Comparison of ENCODE assay signal across 8 cellular contexts in the genomic region with DNA sequence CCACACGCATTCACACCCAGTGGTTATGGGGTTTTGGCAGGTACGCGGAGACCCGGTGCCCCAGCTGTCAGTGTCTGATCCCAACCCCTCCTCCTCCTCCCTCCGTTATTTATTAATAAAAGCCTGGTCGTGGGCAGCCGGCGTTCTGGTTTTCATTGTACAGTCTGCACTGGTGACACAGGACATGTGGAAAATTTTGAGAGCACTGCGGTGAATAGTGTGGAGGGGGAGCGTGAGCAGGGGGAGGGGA. TPM values are rescaled to one million over a fixed set of nuclear protein-coding genes. Genes with fewer than 3 reads are reported as not detected.
DNase-seq lines count a peak whose midpoint lies in the region; ATAC-seq and TF ChIP-seq lines count a peak whose summit lies in the region.

No MANE protein-coding gene starts in this region.

- H3K27ac ChIP-seq in liver (ENCODE audit: low read depth in 1 of 2, low read length in 2 of 2): peak overlapping the region; percentile 97 to 99
- peak overlapping the region; percentile 88 for H3K27ac ChIP-seq in urinary bladder (ENCODE audit: low read depth)

- H3K27me3 Mint-ChIP-seq in activated naive CD8-positive, alpha-beta T cell treated with anti-CD3 and anti-CD28 coated beads, Interleukin-2, amount 10 ng/mL, durations not matched to agents 7 days and 5 days: no peaks in the 10 kb centered on the region

- H3K9ac ChIP-seq in liver (ENCODE audit: low read depth in 1 of 2, low read length in 2 of 2): peak overlapping the region; percentile 60 to 94

- peaks cover 2% of the 10 kb centered on the region for H3K36me3 Mint-ChIP-seq in activated naive CD8-positive, alpha-beta T cell treated with anti-CD3 and anti-CD28 coated beads, Interleukin-2, amount 10 ng/mL, durations not matched to agents 7 days and 5 days

- peaks cover 72% of the 10 kb centered on the region for H3K4me1 Mint-ChIP-seq in activated naive CD8-positive, alpha-beta T cell treated with anti-CD3 and anti-CD28 coated beads, Interleukin-2, amount 10 ng/mL, durations not matched to agents 7 days and 5 days

- no peak for TF ChIP-seq RAD21 in liver (IDR thresholded peaks at IDR 0.05)

- TF ChIP-seq CTCF in liver (IDR thresholded peaks at IDR 0.05; ENCODE audit: low read depth, low read length, missing input control): no peak

- under 1% methylated on average over 10 of the region's 10 CpGs for WGBS in liver
- 0% methylated on average over 10 of the region's 10 CpGs for WGBS in urinary bladder

- no peaks in the 10 kb centered on the region for H3K9me3 ChIP-seq in liver (ENCODE audit: control insufficient read depth in 4 of 4, low read length in 3 of 4)

- POLR2A ChIA-PET in activated naive CD8-positive, alpha-beta T cell treated with anti-CD3 and anti-CD28 coated beads, Interleukin-2, amount 10 ng/mL, durations not matched to agents 7 days and 5 days (lab: Charles Lee): interaction anchor here (0.8 to 12.3 kb wide), 15 partner anchors 11 to 135 kb away, joined by 3 to 140 read pairs (median 7); a partner anchor contains a TSS

- peaks cover 33 to 85% (median 73%) of the 10 kb centered on the region in 4 donors for H3K4me1 ChIP-seq in liver (ENCODE audit: control insufficient read depth in 4 of 4, insufficient read depth in 4 of 4, low read length in 3 of 4)
- H3K4me1 ChIP-seq in urinary bladder (ENCODE audit: insufficient read depth): no peaks in the 10 kb centered on the region

- ATAC-seq in GM19035 (IDR thresholded peaks at IDR 0.05; ENCODE audit: unreplicated experiment) (peak; percentile 34), HG03095 (IDR thresholded peaks at IDR 0.05; ENCODE audit: unreplicated experiment) (peak; percentile 37), HG02885 (IDR thresholded peaks at IDR 0.05; ENCODE audit: poor library complexity, unreplicated experiment) (no peak)
- ATAC-seq in activated naive CD8-positive, alpha-beta T cell treated with anti-CD3 and anti-CD28 coated beads, Interleukin-2, amount 10 ng/mL, durations not matched to agents 7 days and 5 days (ENCODE audit: low read depth): no peak

- H3K9me3 Mint-ChIP-seq in activated naive CD8-positive, alpha-beta T cell treated with anti-CD3 and anti-CD28 coated beads, Interleukin-2, amount 10 ng/mL, durations not matched to agents 7 days and 5 days: no peaks in the 10 kb centered on the region

- H3K27me3 ChIP-seq in liver (ENCODE audit: control insufficient read depth in 4 of 4, insufficient read depth in 4 of 4, low read length in 3 of 4): no peaks in the 10 kb centered on the region

- peak overlapping the region; percentile 87 for H3K4me3 Mint-ChIP-seq in activated naive CD8-positive, alpha-beta T cell treated with anti-CD3 and anti-CD28 coated beads, Interleukin-2, amount 10 ng/mL, durations not matched to agents 7 days and 5 days

- H3K4me3 ChIP-seq in liver (ENCODE audit: low read depth in 1 of 3, low read length in 3 of 3): peak overlapping the region in 2 of 3 donors; percentile 14 to 32
- H3K4me3 ChIP-seq in urinary bladder (ENCODE audit: low read depth, low read length): no peak overlapping the region

- H3K27ac Mint-ChIP-seq in activated naive CD8-positive, alpha-beta T cell treated with anti-CD3 and anti-CD28 coated beads, Interleukin-2, amount 10 ng/mL, durations not matched to agents 7 days and 5 days: peak overlapping the region; percentile 99

- no peak for DNase-seq in activated naive CD8-positive, alpha-beta T cell treated with anti-CD3 and anti-CD28 coated beads, Interleukin-2, amount 10 ng/mL, durations not matched to agents 7 days and 5 days
- no peak for DNase-seq in NCI-H1092 (lab: John Stamatoyannopoulos, UW)
- no peak for DNase-seq in activated CD4-positive, alpha-beta T cell treated with anti-CD3 and anti-CD28 coated beads, Interleukin-2, amount 50 U/mL, for 4 hours

- H3K36me3 ChIP-seq in liver (ENCODE audit: control insufficient read depth in 4 of 4, insufficient read depth in 3 of 4, low read depth in 1 of 4, low read length in 3 of 4): no peaks in the 10 kb centered on the region
- no peaks in the 10 kb centered on the region for H3K36me3 ChIP-seq in urinary bladder (ENCODE audit: insufficient read depth)

TF ChIP-seq in liver, 16 proteins besides CTCF, POLR2A, EP300 and RAD21:
- TF ChIP-seq, protein P1, sequence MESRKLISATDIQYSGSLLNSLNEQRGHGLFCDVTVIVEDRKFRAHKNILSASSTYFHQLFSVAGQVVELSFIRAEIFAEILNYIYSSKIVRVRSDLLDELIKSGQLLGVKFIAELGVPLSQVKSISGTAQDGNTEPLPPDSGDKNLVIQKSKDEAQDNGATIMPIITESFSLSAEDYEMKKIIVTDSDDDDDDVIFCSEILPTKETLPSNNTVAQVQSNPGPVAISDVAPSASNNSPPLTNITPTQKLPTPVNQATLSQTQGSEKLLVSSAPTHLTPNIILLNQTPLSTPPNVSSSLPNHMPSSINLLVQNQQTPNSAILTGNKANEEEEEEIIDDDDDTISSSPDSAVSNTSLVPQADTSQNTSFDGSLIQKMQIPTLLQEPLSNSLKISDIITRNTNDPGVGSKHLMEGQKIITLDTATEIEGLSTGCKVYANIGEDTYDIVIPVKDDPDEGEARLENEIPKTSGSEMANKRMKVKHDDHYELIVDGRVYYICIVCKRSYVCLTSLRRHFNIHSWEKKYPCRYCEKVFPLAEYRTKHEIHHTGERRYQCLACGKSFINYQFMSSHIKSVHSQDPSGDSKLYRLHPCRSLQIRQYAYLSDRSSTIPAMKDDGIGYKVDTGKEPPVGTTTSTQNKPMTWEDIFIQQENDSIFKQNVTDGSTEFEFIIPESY (IDR thresholded peaks at IDR 0.05): no peak
- TF ChIP-seq TAF1 (conservative IDR thresholded peaks at IDR 0.05) (peak; percentile 72), FOXA1 (IDR thresholded peaks at IDR 0.05) (no peak), HNF4A (conservative IDR thresholded peaks at IDR 0.05) (peak in 1 of 2 donors; percentile 15)

RNA-seq across cellular contexts. Expression of a gene that starts 11.5 kb away (rescaled TPM):
- 10 to 100 TPM; 38.5 to 41.0 TPM for total RNA-seq in activated naive CD8-positive, alpha-beta T cell treated with anti-CD3 and anti-CD28 coated beads, Interleukin-2, amount 10 ng/mL, durations not matched to agents 7 days and 5 days
- total RNA-seq in liver: 10 to 100 TPM in 1 of 2 donors, 1 to 10 TPM in 1; 7.6 to 15.8 TPM
- 1 to 10 TPM; 3.8 to 7.1 TPM for polyA plus RNA-seq in liver
- 26.4 TPM for total RNA-seq in urinary bladder
- 65.3 TPM for polyA plus RNA-seq in urinary bladder

RNA-seq across cellular contexts. Expression of a gene that starts 58.1 kb away (rescaled TPM):
- total RNA-seq in activated naive CD8-positive, alpha-beta T cell treated with anti-CD3 and anti-CD28 coated beads, Interleukin-2, amount 10 ng/mL, durations not matched to agents 7 days and 5 days: 10 to 100 TPM; 14.0 to 14.5 TPM
- 10 to 100 TPM in 1 of 2 donors, 1 to 10 TPM in 1; 6.7 to 17.8 TPM for total RNA-seq in liver
- polyA plus RNA-seq in liver: 1 to 10 TPM; 5.2 to 6.7 TPM
- total RNA-seq in urinary bladder: 25.6 TPM
- 28.8 TPM for polyA plus RNA-seq in urinary bladder

Comparison
In these comparisons a context has a peak if more than half of its experiments do, and no peak if none do; other contexts are left out.
1. ATAC-seq: peak in GM19035 (single experiment) and HG03095 (single experiment); none in activated naive CD8-positive, alpha-beta T cell treated with anti-CD3 and anti-CD28 coated beads, Interleukin-2, amount 10 ng/mL, durations not matched to agents 7 days and 5 days (single experiment) and HG02885 (single experiment).